In genomic region chr18:2717407-2717806, GRCh38 we compare ENCODE assay signal across 12 cellular contexts.
"Had no signal": no experiment of that assay in that cellular context is flagged by ENCODE, and none has a peak within 500 bp of the region (broad histone marks: within the 10 kb centered on the region; RNA-seq: fewer than 3 reads in every experiment).

No MANE protein-coding gene starts in this region.

- H3K36me3 ChIP-seq: ovary had no signal

- H3K4me1 Mint-ChIP-seq: neural crest cell had no signal

- H3K27ac Mint-ChIP-seq: dendritic cell treated with granulocyte-macrophage colony-stimulating factor and Interleukin-4, amounts not matched to agents 40 ng/mL and 50 ng/mL, for 4 days had no signal

- DNase-seq: activated CD4-positive, alpha-beta T cell treated with anti-CD3 and anti-CD28 coated beads for 1 hour; activated CD8-positive, alpha-beta memory T cell treated with anti-CD3 and anti-CD28 coated beads for 24 hours; activated effector memory CD4-positive, alpha-beta T cell treated with Interleukin-2 at 50 U/mL for 16 hours; ovary; retina; SJCRH30; transverse colon had no signal

- H3K4me1 ChIP-seq: SJCRH30 had no signal

- H3K4me3 ChIP-seq: esophagus muscularis mucosa, ovary, SJCRH30, smooth muscle cell, transverse colon had no signal

- H3K27ac ChIP-seq: esophagus muscularis mucosa, ovary, SJCRH30, transverse colon had no signal

- H3K27me3 Mint-ChIP-seq: central memory CD8-positive, alpha-beta T cell; dendritic cell treated with granulocyte-macrophage colony-stimulating factor and Interleukin-4, amounts not matched to agents 40 ng/mL and 50 ng/mL, for 4 days had no signal

- H3K9me3 Mint-ChIP-seq: central memory CD8-positive, alpha-beta T cell; dendritic cell treated with granulocyte-macrophage colony-stimulating factor and Interleukin-4, amounts not matched to agents 40 ng/mL and 50 ng/mL, for 4 days; neural crest cell had no signal

- H3K27me3 ChIP-seq: esophagus muscularis mucosa, ovary, SJCRH30, transverse colon had no signal

- H3K4me3 Mint-ChIP-seq: central memory CD8-positive, alpha-beta T cell; dendritic cell treated with granulocyte-macrophage colony-stimulating factor and Interleukin-4, amounts not matched to agents 40 ng/mL and 50 ng/mL, for 4 days; neural crest cell had no signal

- H3K9me3 ChIP-seq: esophagus muscularis mucosa, ovary, SJCRH30, transverse colon had no signal
